ENCODE assay signal across 8 cellular contexts in genomic region chr20:63519765-63520593, GRCh38. TPM values are rescaled to one million over a fixed set of nuclear protein-coding genes. Genes with fewer than 3 reads are reported as not detected.
DNase-seq lines count a peak whose midpoint lies in the region; ATAC-seq and TF ChIP-seq lines count a peak whose summit lies in the region.

No MANE protein-coding gene starts in this region.

- in situ Hi-C loops in astrocyte of the spinal cord (cut with HindIII; ENCODE audit: low sequenced_read_pairs): no loop called here

- H3K36me3 ChIP-seq in BLaER1 (peaks cover 21% of the 10 kb centered on the region), iPS-20b (ENCODE audit: insufficient read depth, low read depth, low read length) (peaks cover 17% of the 10 kb centered on the region), spleen (peaks cover 0 to 25% (median 8%) of the 10 kb centered on the region in 6 donors)

- peak; percentile 79 for DNase-seq in SW480 (ENCODE audit: low spot score)
- DNase-seq in astrocyte of the spinal cord (ENCODE audit: low read depth, low spot score): peak; percentile 23
- DNase-seq in spleen: peak; percentile 94
- no peak for DNase-seq in NCI-H2107 treated with DMSO at 0.1 percent for 48 hours (lab: John Stamatoyannopoulos, UW; ENCODE audit: unreplicated experiment)

- WGBS in spleen, 5 donors: 0 to 3% (median 1%) methylated on average over 14 to 73 of the region's 73 CpGs

- H3K9me3 ChIP-seq in BLaER1 (peaks cover 17% of the 10 kb centered on the region), iPS-20b (ENCODE audit: insufficient read depth, low read depth, low read length) (peaks cover 4% of the 10 kb centered on the region; the same call in 1 of the 2 replicates), spleen (peaks cover 0 to 14% (median 8%) of the 10 kb centered on the region in 8 donors)

- H3K4me3 ChIP-seq in BLaER1: peak overlapping the region; percentile 78
- peak overlapping the region; percentile 66 for H3K4me3 ChIP-seq in astrocyte of the spinal cord (ENCODE audit: low read depth, low read length)
- H3K4me3 ChIP-seq in iPS-20b (ENCODE audit: low read length): peak overlapping the region; percentile 91
- H3K4me3 ChIP-seq in spleen: peak overlapping the region; percentile 78 to 97 (median 88)

- H3K27ac ChIP-seq in BLaER1 (peak overlapping the region; percentile 90), iPS-20b (ENCODE audit: low read length) (no peak overlapping the region), spleen (peak overlapping the region; percentile 81 to 96 (median 94))

- H4K20me1 ChIP-seq in BLaER1: peaks cover 36% of the 10 kb centered on the region

- H3K27me3 ChIP-seq in BLaER1 (no peaks in the 10 kb centered on the region), iPS-20b (ENCODE audit: insufficient read depth, low read length) (peaks cover 12% of the 10 kb centered on the region; the same call in 1 of the 2 replicates), spleen (replicated peaks in 1 of 7) (peaks cover 0 to 23% (median 0%) of the 10 kb centered on the region in 7 donors)

- peak; percentile 21 for ATAC-seq in GM19324 (IDR thresholded peaks at IDR 0.05; ENCODE audit: low FRiP score, unreplicated experiment)
- ATAC-seq in HG03439 (IDR thresholded peaks at IDR 0.05; ENCODE audit: unreplicated experiment): peak; percentile 46

- no peak for TF ChIP-seq POLR2A in spleen (IDR thresholded peaks at IDR 0.05)

- H3K9ac ChIP-seq in BLaER1: peak overlapping the region; percentile 92
- H3K9ac ChIP-seq in iPS-20b (ENCODE audit: low read depth, low read length): peak overlapping the region; percentile 59; the same call in 1 of the 2 replicates

- intact Hi-C loops in spleen (cut with DNase I; ENCODE audit: low total_unique reads): no loop called here

- H3K4me2 ChIP-seq in BLaER1: peak overlapping the region; percentile 95

- H3K4me1 ChIP-seq in BLaER1 (peaks cover 54% of the 10 kb centered on the region), iPS-20b (ENCODE audit: insufficient read depth, low read length) (no peaks in the 10 kb centered on the region), spleen (peaks cover 14 to 44% (median 33%) of the 10 kb centered on the region in 6 donors)

- TF ChIP-seq CTCF in astrocyte of the spinal cord (IDR thresholded peaks at IDR 0.05; ENCODE audit: low read depth, low read length) (peak; percentile 15), spleen (IDR thresholded peaks at IDR 0.05 in 8 of 11, conservative IDR thresholded peaks at IDR 0.05 in 3 of 11) (peak in 7 of 11 experiments; percentile 2 to 47 (median 34))

RNA-seq across cellular contexts. Expression of gene PPDPF, which starts 0.6 kb away (rescaled TPM):
- total RNA-seq in spleen: 100 to 1,000 TPM in 4 of 7 donors, 10 to 100 TPM in 3; 68.8 to 167 (median 105) TPM
- polyA plus RNA-seq in spleen: 100 to 1,000 TPM; 123 to 275 (median 186) TPM

RNA-seq across cellular contexts. Expression of gene PTK6, which starts 17.2 kb away (rescaled TPM):
- total RNA-seq in spleen: 1 to 10 TPM in 1 of 7 donors, under 1 TPM in 6; 0.20 to 1.0 (median 0.77) TPM
- polyA plus RNA-seq in spleen: under 1 TPM; 0.55 to 0.72 (median 0.64) TPM

RNA-seq across cellular contexts. Expression of gene EEF1A2, which starts 21.1 kb away (rescaled TPM):
- total RNA-seq in spleen: 1 to 10 TPM in 3 of 7 donors, under 1 TPM in 4; 0.39 to 1.4 (median 0.54) TPM
- under 1 TPM; 0.48 to 0.57 (median 0.53) TPM for polyA plus RNA-seq in spleen

RNA-seq across cellular contexts. Expression of gene SRMS, which starts 27.6 kb away (rescaled TPM):
- total RNA-seq in spleen: 1 to 10 TPM in 4 of 7 donors, under 1 TPM in 1, not detected in 2; 0.46 to 1.5 (median 1.2) TPM
- polyA plus RNA-seq in spleen: under 1 TPM; 0.07 to 0.19 (median 0.12) TPM

RNA-seq across cellular contexts. Expression of gene FNDC11, which starts 34.0 kb away (rescaled TPM):
- 1 to 10 TPM in 4 of 7 donors, under 1 TPM in 3; 0.33 to 2.0 (median 1.0) TPM for total RNA-seq in spleen
- 1 to 10 TPM in 1 of 3 donors, under 1 TPM in 2; 0.91 to 1.8 (median 0.98) TPM for polyA plus RNA-seq in spleen
